In genomic region chr4:122456228-122457106, GRCh38 we compare ENCODE assay signal across 14 cellular contexts. TPM values are rescaled to one million over a fixed set of nuclear protein-coding genes. Genes with fewer than 3 reads are reported as not detected.
A peak's percentile ranks its signal among the peaks of the same experiment; 100 is the strongest.
DNase-seq lines count a peak whose midpoint lies in the region; ATAC-seq and TF ChIP-seq lines count a peak whose summit lies in the region.
"Had no signal": no experiment of that assay in that cellular context is flagged by ENCODE, and none has a peak within 500 bp of the region (broad histone marks: within the 10 kb centered on the region; RNA-seq: fewer than 3 reads in every experiment).

TSS of gene IL2 (minus strand) at chr4:122456725. CDS start at chr4:122456440, 285 bp downstream.

- peaks cover 12% of the 10 kb centered on the region for H3K4me1 ChIP-seq in Loucy (ENCODE audit: insufficient read depth, low read length, poor library complexity, severe bottlenecking)
- H3K4me1 ChIP-seq in hepatocyte (ENCODE audit: insufficient read depth): no peaks in the 10 kb centered on the region
- no peaks in the 10 kb centered on the region for H3K4me1 ChIP-seq in upper lobe of right lung

- WGBS in hepatocyte (ENCODE audit: low lambda C conversion rate, missing lambda C conversion rate): 83% methylated on average over 2 of the region's 2 CpGs

- no peak within 1 kb of the TSS for H3K27ac ChIP-seq in hepatocyte
- no peak within 1 kb of the TSS for H3K27ac ChIP-seq in upper lobe of right lung
- H3K27ac ChIP-seq: epithelial cell of prostate had no signal

- no peak for TF ChIP-seq CTCF in Loucy (conservative IDR thresholded peaks at IDR 0.05; ENCODE audit: low read length)
- TF ChIP-seq CTCF in activated CD8-positive, alpha-beta T cell treated with anti-CD3 and anti-CD28 coated beads for 36 hours (IDR thresholded peaks at IDR 0.05): no peak
- TF ChIP-seq CTCF in natural killer cell (IDR thresholded peaks at IDR 0.05): no peak
- TF ChIP-seq CTCF in hepatocyte (IDR thresholded peaks at IDR 0.05; ENCODE audit: poor library complexity): no peak
- TF ChIP-seq CTCF in upper lobe of right lung (IDR thresholded peaks at IDR 0.05): no peak

- no peaks in the 10 kb centered on the region for H3K9me3 Mint-ChIP-seq in activated T-cell treated with anti-CD3 and anti-CD28 coated beads, Interleukin-2, amount 50 U/mL, for 24 hours
- H3K9me3 Mint-ChIP-seq in activated CD8-positive, alpha-beta T cell treated with anti-CD3 and anti-CD28 coated beads for 36 hours: no peaks in the 10 kb centered on the region
- no peaks in the 10 kb centered on the region for H3K9me3 Mint-ChIP-seq in natural killer cell
- H3K9me3 Mint-ChIP-seq: type B pancreatic cell had no signal

- peak within 1 kb of the TSS; percentile 76 for H3K4me3 Mint-ChIP-seq in activated T-cell treated with anti-CD3 and anti-CD28 coated beads, Interleukin-2, amount 50 U/mL, for 24 hours
- peak within 1 kb of the TSS; percentile 58 for H3K4me3 Mint-ChIP-seq in activated CD8-positive, alpha-beta T cell treated with anti-CD3 and anti-CD28 coated beads for 36 hours
- peak within 1 kb of the TSS; percentile 10 for H3K4me3 Mint-ChIP-seq in natural killer cell
- H3K4me3 Mint-ChIP-seq: type B pancreatic cell had no signal

- H3K9me3 ChIP-seq in Loucy (ENCODE audit: insufficient read depth, low read depth, low read length) (no peaks in the 10 kb centered on the region), hepatocyte (ENCODE audit: low read depth) (no peaks in the 10 kb centered on the region), upper lobe of right lung (no peaks in the 10 kb centered on the region)
- H3K9me3 ChIP-seq: MG63 had no signal

- H3K4me2 ChIP-seq in Loucy (ENCODE audit: low read depth, low read length, poor library complexity, severe bottlenecking) (peak within 1 kb of the TSS; percentile 22), hepatocyte (no peak within 1 kb of the TSS)

- H3K9me2 ChIP-seq in Loucy (replicated peaks; ENCODE audit: low read depth, low read length): no peaks in the 10 kb centered on the region
- H3K9me2 ChIP-seq in hepatocyte (replicated peaks; ENCODE audit: insufficient read depth): no peaks in the 10 kb centered on the region

- peaks cover 59% of the 10 kb centered on the region for H3K4me1 Mint-ChIP-seq in activated T-cell treated with anti-CD3 and anti-CD28 coated beads, Interleukin-2, amount 50 U/mL, for 24 hours (ENCODE audit: low read depth)
- peaks cover 57% of the 10 kb centered on the region for H3K4me1 Mint-ChIP-seq in activated CD8-positive, alpha-beta T cell treated with anti-CD3 and anti-CD28 coated beads for 36 hours (ENCODE audit: low read depth)
- peaks cover 28 to 32% of the 10 kb centered on the region in 2 donors for H3K4me1 Mint-ChIP-seq in natural killer cell

- H3K36me3 ChIP-seq in Loucy (ENCODE audit: insufficient read depth, low read length) (no peaks in the 10 kb centered on the region), hepatocyte (replicated peaks; ENCODE audit: insufficient read depth, low read depth) (no peaks in the 10 kb centered on the region), upper lobe of right lung (no peaks in the 10 kb centered on the region)
- H3K36me3 ChIP-seq: MG63 had no signal

- H2AFZ ChIP-seq in Loucy (ENCODE audit: low read length) (no peak within 1 kb of the TSS), hepatocyte (no peak within 1 kb of the TSS)

- POLR2A ChIA-PET in activated CD8-positive, alpha-beta T cell treated with anti-CD3 and anti-CD28 coated beads for 36 hours (lab: Charles Lee): interaction anchor here (1.1 kb wide), 1 partner anchor 39 kb away, joined by 3 read pairs; no protein-coding TSS in a partner anchor

- DNase-seq in activated T-cell treated with anti-CD3 and anti-CD28 coated beads, Interleukin-2, amount 50 U/mL, for 24 hours: no peak
- no peak for DNase-seq in activated T-cell treated with anti-CD3 and anti-CD28 coated beads, Interleukin-2, amount 50 U/mL, for 1 hour
- peak; percentile 21 for DNase-seq in activated CD8-positive, alpha-beta T cell treated with anti-CD3 and anti-CD28 coated beads for 36 hours
- DNase-seq in natural killer cell: no peak
- DNase-seq in hepatocyte (ENCODE audit: low spot score): no peak
- DNase-seq in upper lobe of right lung: no peak
- DNase-seq: DMS 273 treated with DMSO at 0.1 percent for 48 hours, MG63 had no signal

- CTCF ChIA-PET in activated CD8-positive, alpha-beta T cell treated with anti-CD3 and anti-CD28 coated beads for 36 hours (lab: Charles Lee): interaction anchor here (1.1 to 1.7 kb wide), 2 partner anchors 121 to 261 kb away, joined by 4 to 6 read pairs; no protein-coding TSS in a partner anchor

- H3K27me3 ChIP-seq in Loucy (ENCODE audit: insufficient read depth, low read length, poor library complexity, severe bottlenecking): peaks cover 4% of the 10 kb centered on the region
- H3K27me3 ChIP-seq in hepatocyte: no peaks in the 10 kb centered on the region
- H3K27me3 ChIP-seq in upper lobe of right lung: no peaks in the 10 kb centered on the region
- H3K27me3 ChIP-seq: MG63 had no signal

- H3K4me3 ChIP-seq in Loucy (ENCODE audit: low read length, poor library complexity, severe bottlenecking): no peak within 1 kb of the TSS
- no peak within 1 kb of the TSS for H3K4me3 ChIP-seq in hepatocyte
- H3K4me3 ChIP-seq in upper lobe of right lung: no peak within 1 kb of the TSS
- H3K4me3 ChIP-seq: MG63 had no signal

- peak; percentile 63 for ATAC-seq in activated CD8-positive, alpha-beta T cell treated with anti-CD3 and anti-CD28 coated beads for 36 hours
- ATAC-seq in natural killer cell (peak in 2 of 3 donors; percentile 48 to 52), upper lobe of right lung (no peak), GM19467 (IDR thresholded peaks at IDR 0.05; ENCODE audit: unreplicated experiment) (no peak)

- H3K36me3 Mint-ChIP-seq in activated T-cell treated with anti-CD3 and anti-CD28 coated beads, Interleukin-2, amount 50 U/mL, for 24 hours (ENCODE audit: low read depth): peaks cover 40% of the 10 kb centered on the region
- H3K36me3 Mint-ChIP-seq in activated CD8-positive, alpha-beta T cell treated with anti-CD3 and anti-CD28 coated beads for 36 hours (ENCODE audit: low read depth): peaks cover 2% of the 10 kb centered on the region
- H3K36me3 Mint-ChIP-seq in natural killer cell: no peaks in the 10 kb centered on the region
- H3K36me3 Mint-ChIP-seq: type B pancreatic cell had no signal

- H3K27me3 Mint-ChIP-seq in activated T-cell treated with anti-CD3 and anti-CD28 coated beads, Interleukin-2, amount 50 U/mL, for 24 hours: no peaks in the 10 kb centered on the region
- H3K27me3 Mint-ChIP-seq in activated CD8-positive, alpha-beta T cell treated with anti-CD3 and anti-CD28 coated beads for 36 hours: no peaks in the 10 kb centered on the region
- no peaks in the 10 kb centered on the region for H3K27me3 Mint-ChIP-seq in natural killer cell (ENCODE audit: low read depth in 2 of 2)
- H3K27me3 Mint-ChIP-seq: type B pancreatic cell had no signal

- H3K27ac Mint-ChIP-seq in activated T-cell treated with anti-CD3 and anti-CD28 coated beads, Interleukin-2, amount 50 U/mL, for 24 hours: peak within 1 kb of the TSS; percentile 90
- H3K27ac Mint-ChIP-seq in activated CD8-positive, alpha-beta T cell treated with anti-CD3 and anti-CD28 coated beads for 36 hours: peak within 1 kb of the TSS; percentile 83
- peak within 1 kb of the TSS in 1 of 2 donors; percentile 25 for H3K27ac Mint-ChIP-seq in natural killer cell
- H3K27ac Mint-ChIP-seq: type B pancreatic cell had no signal

- H3K9ac ChIP-seq in Loucy (ENCODE audit: low read depth, low read length, poor library complexity, severe bottlenecking): no peak within 1 kb of the TSS

- H4K20me1 ChIP-seq in Loucy (ENCODE audit: insufficient read depth, low read length, poor library complexity, severe bottlenecking) (no peaks in the 10 kb centered on the region), hepatocyte (ENCODE audit: insufficient read depth, poor library complexity, severe bottlenecking) (no peaks in the 10 kb centered on the region)

- H3F3A ChIP-seq in Loucy (ENCODE audit: low read depth): no peaks in the 10 kb centered on the region

- H3K79me2 ChIP-seq in Loucy (ENCODE audit: insufficient read depth, low read length) (no peaks in the 10 kb centered on the region), hepatocyte (no peaks in the 10 kb centered on the region)

- intact Hi-C loops in activated CD8-positive, alpha-beta T cell treated with anti-CD3 and anti-CD28 coated beads for 36 hours (cut with micrococcal nuclease): loop anchor here (2.0 to 10.0 kb wide), 3 partner anchors 86 to 142 kb away; no protein-coding TSS in a partner anchor
- intact Hi-C loops in natural killer cell (cut with micrococcal nuclease): no loop called here
- intact Hi-C loops in upper lobe of right lung (cut with DNase I): no loop called here

RNA-seq across cellular contexts. Expression of gene IL2, which starts in this region (rescaled TPM):
- 1 to 10 TPM; 5.4 to 8.9 TPM for total RNA-seq in activated CD8-positive, alpha-beta T cell treated with anti-CD3 and anti-CD28 coated beads for 36 hours
- total RNA-seq in natural killer cell (under 1 TPM in 1 of 3 donors, not detected in 2; 0.45 TPM), hepatocyte (not detected in 2 replicates), upper lobe of right lung (not detected)
- polyA plus RNA-seq in hepatocyte: not detected in 2 replicates
- total RNA-seq: glomerular endothelial cell, HT1080 had no signal

Comparison
In these comparisons a context has a peak if more than half of its experiments do, and no peak if none do; other contexts are left out.
1. Peak in ATAC-seq in natural killer cell; RNA of the gene not detected or under 1 TPM.
2. H3K4me3 Mint-ChIP-seq: peak in every context shown above with its lines; median percentile 76 in activated T-cell treated with anti-CD3 and anti-CD28 coated beads, Interleukin-2, amount 50 U/mL, for 24 hours; 58 in activated CD8-positive, alpha-beta T cell treated with anti-CD3 and anti-CD28 coated beads for 36 hours; 10 in natural killer cell.